Comparison of ENCODE assay signal across 8 cellular contexts in the genomic region with DNA sequence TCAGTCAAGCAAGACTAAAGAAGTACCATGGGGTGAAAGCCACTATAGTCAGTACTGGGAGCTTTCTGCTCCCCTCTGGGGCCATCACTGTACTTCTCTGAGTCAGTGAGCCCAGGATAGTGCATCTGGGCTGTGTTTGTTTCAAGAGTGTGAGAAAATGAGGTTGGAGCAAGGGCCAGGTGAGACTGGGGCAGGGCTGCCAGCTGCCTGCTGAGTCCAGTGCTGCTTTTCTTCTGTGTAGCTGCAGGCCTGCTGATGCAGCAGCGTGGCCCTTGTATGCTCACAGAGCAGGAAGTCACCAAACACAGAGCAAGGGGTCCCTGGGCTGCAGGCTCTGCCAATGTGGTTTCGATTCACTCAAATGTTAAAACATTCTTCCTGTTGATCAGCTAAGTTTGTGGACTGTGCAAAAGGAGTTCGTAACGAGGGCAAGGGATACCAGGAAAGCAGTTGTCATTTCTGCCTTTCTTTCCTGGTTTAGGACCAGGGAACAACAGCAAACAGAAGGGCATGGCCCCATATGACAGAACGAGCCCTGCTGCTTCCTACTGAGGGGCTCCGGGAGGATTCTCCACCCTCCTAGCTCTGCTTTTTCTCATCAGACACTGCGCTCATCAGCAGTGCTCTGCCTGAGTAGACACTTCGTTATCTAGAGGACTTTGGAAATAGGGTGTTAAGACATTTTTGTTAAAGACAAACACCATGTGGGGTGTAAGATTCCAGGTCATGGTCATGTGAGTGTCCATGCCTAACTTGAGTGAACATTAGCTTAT.
DNase-seq lines count a peak whose midpoint lies in the region; ATAC-seq lines count a peak whose summit lies in the region.

No MANE protein-coding gene starts in this region.

- no peak overlapping the region for H3K4me3 ChIP-seq in H7 (ENCODE audit: insufficient read depth, low read depth, low read length)

- CTCF ChIA-PET in activated CD4-positive, alpha-beta T cell treated with anti-CD3 and anti-CD28 coated beads for 36 hours (lab: Charles Lee): interaction anchor here (0.6 kb wide), 1 partner anchor 48 kb away, joined by 3 read pairs; no protein-coding TSS in a partner anchor

- POLR2A ChIA-PET in activated CD4-positive, alpha-beta T cell treated with anti-CD3 and anti-CD28 coated beads for 36 hours (lab: Charles Lee): no interaction called here

- H3K4me1 Mint-ChIP-seq in activated CD4-positive, alpha-beta T cell treated with anti-CD3 and anti-CD28 coated beads for 36 hours: peaks cover 4% of the 10 kb centered on the region
- peaks cover 8% of the 10 kb centered on the region for H3K4me1 Mint-ChIP-seq in stimulated activated effector memory CD8-positive, alpha-beta T cell treated with anti-CD3 and anti-CD28 coated beads, Interleukin-12 subunit alpha, Interleukin-12 subunit beta, amount 100 ng/mL, for 72 hours

- peak; percentile 23 for ATAC-seq in activated CD4-positive, alpha-beta T cell treated with anti-CD3 and anti-CD28 coated beads for 36 hours
- ATAC-seq in HG02943 (IDR thresholded peaks at IDR 0.05; ENCODE audit: low read depth, unreplicated experiment): peak; percentile 84
- ATAC-seq in activated naive CD4-positive, alpha-beta T cell treated with anti-CD3 and anti-CD28 coated beads, Interleukin-2, amount 50 U/mL, for 72 hours: peak; percentile 44 to 49
- ATAC-seq in stimulated activated effector memory CD8-positive, alpha-beta T cell treated with anti-CD3 and anti-CD28 coated beads, Interleukin-12 subunit alpha, Interleukin-12 subunit beta, amount 100 ng/mL, for 72 hours: peak; percentile 56

- no peaks in the 10 kb centered on the region for H3K27me3 Mint-ChIP-seq in activated CD4-positive, alpha-beta T cell treated with anti-CD3 and anti-CD28 coated beads for 36 hours

- intact Hi-C loops in activated CD4-positive, alpha-beta T cell treated with anti-CD3 and anti-CD28 coated beads for 36 hours (cut with DNase I, micrococcal nuclease): no loop called here

- DNase-seq in activated CD4-positive, alpha-beta T cell treated with anti-CD3 and anti-CD28 coated beads for 36 hours: no peak
- no peak for DNase-seq in activated CD4-positive, alpha-beta T cell treated with anti-CD3 and anti-CD28 coated beads for 48 hours
- peak in 1 of 2 donors; percentile 7 for DNase-seq in activated naive CD4-positive, alpha-beta T cell treated with anti-CD3 and anti-CD28 coated beads, Interleukin-2, amount 50 U/mL, for 72 hours (ENCODE audit: low spot score in 2 of 2)
- DNase-seq in stimulated activated effector memory CD8-positive, alpha-beta T cell treated with anti-CD3 and anti-CD28 coated beads, Interleukin-12 subunit alpha, Interleukin-12 subunit beta, amount 100 ng/mL, for 72 hours (ENCODE audit: low spot score in 2 of 2): no peak
- DNase-seq in H7 (no peak), mucosa of gallbladder (ENCODE audit: low spot score) (no peak), NCI-H1092 treated with DMSO at 0.1 percent for 48 hours (lab: John Stamatoyannopoulos, UW) (no peak)

- H3K27ac Mint-ChIP-seq in activated CD4-positive, alpha-beta T cell treated with anti-CD3 and anti-CD28 coated beads for 36 hours: no peak overlapping the region
- H3K27ac Mint-ChIP-seq in activated naive CD4-positive, alpha-beta T cell treated with anti-CD3 and anti-CD28 coated beads, Interleukin-2, amount 50 U/mL, for 72 hours: no peak overlapping the region
- no peak overlapping the region for H3K27ac Mint-ChIP-seq in stimulated activated effector memory CD8-positive, alpha-beta T cell treated with anti-CD3 and anti-CD28 coated beads, Interleukin-12 subunit alpha, Interleukin-12 subunit beta, amount 100 ng/mL, for 72 hours

- H3K36me3 Mint-ChIP-seq in activated CD4-positive, alpha-beta T cell treated with anti-CD3 and anti-CD28 coated beads for 36 hours (ENCODE audit: low read depth): peaks cover 2% of the 10 kb centered on the region
- peaks cover 13 to 18% of the 10 kb centered on the region in 2 donors for H3K36me3 Mint-ChIP-seq in activated naive CD4-positive, alpha-beta T cell treated with anti-CD3 and anti-CD28 coated beads, Interleukin-2, amount 50 U/mL, for 72 hours
- H3K36me3 Mint-ChIP-seq in stimulated activated effector memory CD8-positive, alpha-beta T cell treated with anti-CD3 and anti-CD28 coated beads, Interleukin-12 subunit alpha, Interleukin-12 subunit beta, amount 100 ng/mL, for 72 hours: no peaks in the 10 kb centered on the region

- no peak overlapping the region for H3K4me3 Mint-ChIP-seq in activated CD4-positive, alpha-beta T cell treated with anti-CD3 and anti-CD28 coated beads for 36 hours
- no peak overlapping the region for H3K4me3 Mint-ChIP-seq in stimulated activated effector memory CD8-positive, alpha-beta T cell treated with anti-CD3 and anti-CD28 coated beads, Interleukin-12 subunit alpha, Interleukin-12 subunit beta, amount 100 ng/mL, for 72 hours

- no peaks in the 10 kb centered on the region for H3K27me3 ChIP-seq in H7 (ENCODE audit: control insufficient read depth, insufficient read depth, low read length)

- no peaks in the 10 kb centered on the region for H3K36me3 ChIP-seq in H7 (replicated peaks; ENCODE audit: control insufficient read depth, insufficient read depth, low read length)

- H3K9me3 Mint-ChIP-seq in activated CD4-positive, alpha-beta T cell treated with anti-CD3 and anti-CD28 coated beads for 36 hours (ENCODE audit: low read depth): peaks cover 7% of the 10 kb centered on the region
- H3K9me3 Mint-ChIP-seq in activated naive CD4-positive, alpha-beta T cell treated with anti-CD3 and anti-CD28 coated beads, Interleukin-2, amount 50 U/mL, for 72 hours: peaks cover 8 to 16% of the 10 kb centered on the region in 2 donors
- peaks cover 13% of the 10 kb centered on the region for H3K9me3 Mint-ChIP-seq in stimulated activated effector memory CD8-positive, alpha-beta T cell treated with anti-CD3 and anti-CD28 coated beads, Interleukin-12 subunit alpha, Interleukin-12 subunit beta, amount 100 ng/mL, for 72 hours

Comparison
In these comparisons a context has a peak if more than half of its experiments do, and no peak if none do; other contexts are left out.
1. ATAC-seq: peak in every context shown above with its lines; median percentile 84 in HG02943; 56 in stimulated activated effector memory CD8-positive, alpha-beta T cell treated with anti-CD3 and anti-CD28 coated beads, Interleukin-12 subunit alpha, Interleukin-12 subunit beta, amount 100 ng/mL, for 72 hours; 46 in activated naive CD4-positive, alpha-beta T cell treated with anti-CD3 and anti-CD28 coated beads, Interleukin-2, amount 50 U/mL, for 72 hours; 23 in activated CD4-positive, alpha-beta T cell treated with anti-CD3 and anti-CD28 coated beads for 36 hours.